8 cellular contexts compared by ENCODE assay signal in genomic region chr20:13995841-13996240, GRCh38. TPM values are rescaled to one million over a fixed set of nuclear protein-coding genes. Genes with fewer than 3 reads are reported as not detected.
DNase-seq lines count a peak whose midpoint lies in the region; ATAC-seq and TF ChIP-seq lines count a peak whose summit lies in the region.

No MANE protein-coding gene starts in this region.

- H3K9ac ChIP-seq in SK-N-MC (ENCODE audit: insufficient read length) = no peak overlapping the region
- H3K9ac ChIP-seq in neural progenitor cell = no peak overlapping the region

- peaks cover 1% of the 10 kb centered on the region for H3K36me3 Mint-ChIP-seq in neural progenitor cell

- H3K27ac Mint-ChIP-seq in neural progenitor cell = no peak overlapping the region

- H3F3A ChIP-seq in neural progenitor cell (ENCODE audit: low read depth) = peaks cover 13% of the 10 kb centered on the region

- no peak for TF ChIP-seq POLR2A in erythroblast (IDR thresholded peaks at IDR 0.05; ENCODE audit: low read length)

- H4K20me1 ChIP-seq in neural progenitor cell (ENCODE audit: low read depth) = peaks cover 2% of the 10 kb centered on the region

- TF ChIP-seq CTCF in 22Rv1 (IDR thresholded peaks at IDR 0.05) (no peak), foreskin keratinocyte (conservative IDR thresholded peaks at IDR 0.05) (peak; percentile 7), neural progenitor cell (IDR thresholded peaks at IDR 0.05) (peak; percentile 13)

- H3K9me3 Mint-ChIP-seq in neural progenitor cell = peaks cover 29% of the 10 kb centered on the region

- H3K4me3 ChIP-seq in SK-N-MC = peak overlapping the region; percentile 70
- H3K4me3 ChIP-seq in neural progenitor cell = peak overlapping the region; percentile 73

- H3K9me3 ChIP-seq in SK-N-MC (ENCODE audit: low read depth, low read length) = no peaks in the 10 kb centered on the region
- peaks cover 7% of the 10 kb centered on the region for H3K9me3 ChIP-seq in neural progenitor cell (ENCODE audit: low read depth)

- H3K4me1 ChIP-seq in foreskin keratinocyte (no peaks in the 10 kb centered on the region), neural progenitor cell (peaks cover 5% of the 10 kb centered on the region)

- peak overlapping the region; percentile 64 for H3K27ac ChIP-seq in 22Rv1
- no peak overlapping the region for H3K27ac ChIP-seq in SK-N-MC
- H3K27ac ChIP-seq in foreskin keratinocyte = no peak overlapping the region
- no peak overlapping the region for H3K27ac ChIP-seq in neural progenitor cell

- no peaks in the 10 kb centered on the region for H3K79me2 ChIP-seq in neural progenitor cell (ENCODE audit: low read depth)

- peaks cover 7% of the 10 kb centered on the region for H3K27me3 Mint-ChIP-seq in neural progenitor cell (ENCODE audit: insufficient read depth, low read depth)

- peak; percentile 36 for ATAC-seq in HG03354 (IDR thresholded peaks at IDR 0.05; ENCODE audit: poor library complexity, severe bottlenecking, unreplicated experiment)
- peak; percentile 36 for ATAC-seq in foreskin keratinocyte
- ATAC-seq in HG02571 (IDR thresholded peaks at IDR 0.05; ENCODE audit: unreplicated experiment) = no peak

- H3K4me1 Mint-ChIP-seq in neural progenitor cell = peaks cover 10% of the 10 kb centered on the region

- H3K27me3 ChIP-seq in foreskin keratinocyte (no peaks in the 10 kb centered on the region), neural progenitor cell (peaks cover 16% of the 10 kb centered on the region)

- peak overlapping the region; percentile 78 for H2AFZ ChIP-seq in neural progenitor cell (replicated peaks)

- DNase-seq in SK-N-MC (ENCODE audit: low read depth, low spot score) (no peak), foreskin keratinocyte (peak in 1 of 2 donors; percentile 24), neural progenitor cell (ENCODE audit: low spot score) (peak; percentile 74), erythroblast (lab: John Stamatoyannopoulos, UW) (no peak)
- no peak for DNase-seq in stimulated activated CD4-positive, alpha-beta T cell treated with anti-CD3 and anti-CD28 coated beads, Interleukin-1b, Interleukin-23, amount 100 ng/mL, for 48 hours

- peak overlapping the region; percentile 99 for H3K4me3 Mint-ChIP-seq in neural progenitor cell

- peak overlapping the region; percentile 77 for H3K4me2 ChIP-seq in neural progenitor cell

- H3K36me3 ChIP-seq in SK-N-MC (ENCODE audit: insufficient read depth, low read length) (no peaks in the 10 kb centered on the region), neural progenitor cell (no peaks in the 10 kb centered on the region)

RNA-seq across cellular contexts. Expression of gene MACROD2, which starts 0.5 kb away (rescaled TPM):
- 0.67 and 0.68 TPM in 2 replicates for total RNA-seq in foreskin keratinocyte
- polyA plus RNA-seq in foreskin keratinocyte = 0.28 and 0.30 TPM in 2 replicates
- 11.9 and 12.1 TPM in 2 replicates for total RNA-seq in neural progenitor cell (ENCODE audit: low replicate concordance)

RNA-seq across cellular contexts. Expression of gene SEL1L2, which starts 5.4 kb away (rescaled TPM):
- total RNA-seq in foreskin keratinocyte (not detected in 2 replicates), neural progenitor cell (ENCODE audit: low replicate concordance) (0.77 and 2.5 TPM in 2 replicates)
- not detected in 2 replicates for polyA plus RNA-seq in foreskin keratinocyte
